ENCODE assay signal across 27 cellular contexts in genomic region chr1:53070621-53071020, GRCh38. TPM values are rescaled to one million over a fixed set of nuclear protein-coding genes. Genes with fewer than 3 reads are reported as not detected.
DNase-seq lines count a peak whose midpoint lies in the region; ATAC-seq, FAIRE-seq and TF ChIP-seq lines count a peak whose summit lies in the region.
"Had no signal": no experiment of that assay in that cellular context is flagged by ENCODE, and none has a peak within 500 bp of the region (broad histone marks: within the 10 kb centered on the region; RNA-seq: fewer than 3 reads in every experiment).

No MANE protein-coding gene starts in this region.

- H3K36me3 Mint-ChIP-seq in activated naive CD4-positive, alpha-beta T cell treated with anti-CD3 and anti-CD28 coated beads for 36 hours (ENCODE audit: low read depth) = no peaks in the 10 kb centered on the region
- H3K36me3 Mint-ChIP-seq: memory B cell had no signal

- H2AFZ ChIP-seq in HepG2 (ENCODE audit: low read length) = no peak overlapping the region

- H3K27me3 ChIP-seq in HepG2 (ENCODE audit: control insufficient read depth in 1 of 2, insufficient read depth in 2 of 2, low read length in 2 of 2) (peaks cover 2 to 52% of the 10 kb centered on the region in 2 experiments; a peak in 4 of 5 replicates), spleen (replicated peaks in 1 of 7) (peaks cover 0 to 19% (median 0%) of the 10 kb centered on the region in 7 donors)
- H3K27me3 ChIP-seq: right lobe of liver, uterus had no signal

- no peaks in the 10 kb centered on the region for H3K79me2 ChIP-seq in HepG2 (ENCODE audit: insufficient read depth, low read length)

- peaks cover 1% of the 10 kb centered on the region for H3K27me3 Mint-ChIP-seq in activated naive CD4-positive, alpha-beta T cell treated with anti-CD3 and anti-CD28 coated beads for 36 hours (ENCODE audit: low read depth)

- ATAC-seq in HepG2 (peak; percentile 8; the same call in 1 of the 3 replicates), HG02588 (IDR thresholded peaks at IDR 0.05; ENCODE audit: unreplicated experiment) (no peak)
- ATAC-seq: esophagus mucosa, right lobe of liver had no signal

- H3K27ac Mint-ChIP-seq in activated naive CD4-positive, alpha-beta T cell treated with anti-CD3 and anti-CD28 coated beads for 36 hours = no peak overlapping the region
- H3K27ac Mint-ChIP-seq: memory B cell had no signal

- no peak overlapping the region for H3K4me2 ChIP-seq in HepG2 (ENCODE audit: low read depth, low read length)

- in situ Hi-C loops in HepG2 (cut with HindIII; ENCODE audit: extremely low pct_ligation_motif_present, low pct_unique_long_range_greater_than_20kb) = no loop called here

- no peaks in the 10 kb centered on the region for H4K20me1 ChIP-seq in HepG2 (ENCODE audit: insufficient read depth, low read length)

- CTCF ChIA-PET in activated naive CD4-positive, alpha-beta T cell treated with anti-CD3 and anti-CD28 coated beads for 36 hours (lab: Charles Lee) = no interaction called here
- CTCF ChIA-PET in HepG2 (lab: Yijun Ruan, JAX; ENCODE audit: low intra/inter-chr PET ratio, low total read pairs) = no interaction called here

- FAIRE-seq in HepG2 (lab: Jason Lieb, UNC) = no peak
- FAIRE-seq: astrocyte, H54, RCC 7860 had no signal

- TF ChIP-seq CTCF in HepG2 (CRISPR knock-in tag; IDR thresholded peaks at IDR 0.05) (no peak), spleen (IDR thresholded peaks at IDR 0.05 in 8 of 11, conservative IDR thresholded peaks at IDR 0.05 in 3 of 11) (no peak)

- H3K4me1 ChIP-seq in HepG2 (ENCODE audit: insufficient read depth, low read length) (peaks cover 20% of the 10 kb centered on the region), spleen (no peaks in the 10 kb centered on the region)

- H3K27ac ChIP-seq in HepG2 (ENCODE audit: extremely low read length, insufficient read depth, low read length) (no peak overlapping the region), spleen (no peak overlapping the region)
- H3K27ac ChIP-seq: right lobe of liver, uterus had no signal

- DNase-seq in activated naive CD4-positive, alpha-beta T cell treated with anti-CD3 and anti-CD28 coated beads for 36 hours = peak; percentile 3
- DNase-seq in activated naive CD4-positive, alpha-beta T cell treated with Interleukin-2 at 50 U/mL for 16 hours = no peak
- DNase-seq in activated CD8-positive, alpha-beta memory T cell treated with anti-CD3 and anti-CD28 coated beads, Interleukin-2, amount 50 U/mL, for 48 hours = peak; percentile 42
- DNase-seq in HepG2 (ENCODE audit: low spot score) (no peak), spleen (peak; percentile 67), erythroblast (lab: John Stamatoyannopoulos, UW) (no peak), GM19240 (ENCODE audit: insufficient read length, low spot score) (no peak)
- DNase-seq: activated naive CD4-positive, alpha-beta T cell treated with anti-CD3 and anti-CD28 coated beads, Interleukin-2, amount 50 U/mL, for 16 hours; COR-L47; foreskin melanocyte; hypothalamus; NCI-H1417; NCI-H2107; NCI-H510A treated with DMSO at 0.1 percent for 48 hours; occipital lobe had no signal

- H3K36me3 ChIP-seq in HepG2 (replicated peaks in 1 of 2; ENCODE audit: control insufficient read depth in 1 of 2, insufficient read depth in 2 of 2, low read length in 2 of 2) (no peaks in the 10 kb centered on the region), spleen (no peaks in the 10 kb centered on the region)
- H3K36me3 ChIP-seq: right lobe of liver, uterus had no signal

- WGBS in HepG2 (ENCODE audit: low lambda C conversion rate) = 0% methylated on average over 1 of the region's 12 CpGs
- WGBS in spleen, 5 donors = 95 to 98% (median 96%) methylated on average over 11 to 12 of the region's 12 CpGs

- no peak for TF ChIP-seq EP300 in HepG2 (IDR thresholded peaks at IDR 0.05; ENCODE audit: low read depth in 2 of 2, low read length in 2 of 2)
- no peak for TF ChIP-seq EP300 in HepG2 (CRISPR knock-in tag; IDR thresholded peaks at IDR 0.05; ENCODE audit: borderline replicate concordance)

- intact Hi-C loops in activated naive CD4-positive, alpha-beta T cell treated with anti-CD3 and anti-CD28 coated beads for 36 hours (cut with micrococcal nuclease) = no loop called here
- intact Hi-C loops in HepG2 (cut with micrococcal nuclease; ENCODE audit: unreplicated experiment) (no loop called here), spleen (cut with DNase I; ENCODE audit: low total_unique reads) (no loop called here)

- no peak for TF ChIP-seq POLR2A in HepG2 (IDR thresholded peaks at IDR 0.05; ENCODE audit: insufficient read depth in 1 of 2, low read depth in 2 of 2, low read length in 2 of 2)
- TF ChIP-seq POLR2A in spleen (IDR thresholded peaks at IDR 0.05) = no peak
- no peak for TF ChIP-seq POLR2A in erythroblast (IDR thresholded peaks at IDR 0.05; ENCODE audit: low read length)

- H3K4me1 Mint-ChIP-seq in activated naive CD4-positive, alpha-beta T cell treated with anti-CD3 and anti-CD28 coated beads for 36 hours (ENCODE audit: low read depth) = no peaks in the 10 kb centered on the region
- H3K4me1 Mint-ChIP-seq: memory B cell had no signal

- BruUV-seq in HepG2 (replicated peaks; lab: Mats Ljungman, UMichigan) = no TSS peak

- no peak overlapping the region for H3K9ac ChIP-seq in HepG2 (ENCODE audit: insufficient read depth, low read depth, low read length)

- H3K4me3 ChIP-seq in HepG2 (replicated peaks in 1 of 3; ENCODE audit: insufficient read depth in 1 of 3, low read depth in 2 of 3, low read length in 3 of 3) (no peak overlapping the region), spleen (no peak overlapping the region)
- H3K4me3 ChIP-seq: right lobe of liver, uterus had no signal

- no peaks in the 10 kb centered on the region for H3K9me3 ChIP-seq in HepG2 (ENCODE audit: low read length)
- no peaks in the 10 kb centered on the region for H3K9me3 ChIP-seq in spleen
- H3K9me3 ChIP-seq: right lobe of liver, uterus had no signal

- H3K4me3 Mint-ChIP-seq in activated naive CD4-positive, alpha-beta T cell treated with anti-CD3 and anti-CD28 coated beads for 36 hours = no peak overlapping the region
- H3K4me3 Mint-ChIP-seq: memory B cell had no signal

- no peak for TF ChIP-seq RAD21 in HepG2 (CRISPR knock-in tag; IDR thresholded peaks at IDR 0.05)

- H3K9me3 Mint-ChIP-seq in activated naive CD4-positive, alpha-beta T cell treated with anti-CD3 and anti-CD28 coated beads for 36 hours = no peaks in the 10 kb centered on the region
- H3K9me3 Mint-ChIP-seq: memory B cell had no signal

- POLR2A ChIA-PET in HepG2 (lab: Yijun Ruan, JAX) = no interaction called here

TF ChIP-seq in HepG2, 621 proteins besides CTCF, POLR2A, EP300 and RAD21 (continues in another document):
- TF ChIP-seq TMF1 (CRISPR knock-in tag; IDR thresholded peaks at IDR 0.05; ENCODE audit: low read depth) = no peak
- TF ChIP-seq, protein P1, sequence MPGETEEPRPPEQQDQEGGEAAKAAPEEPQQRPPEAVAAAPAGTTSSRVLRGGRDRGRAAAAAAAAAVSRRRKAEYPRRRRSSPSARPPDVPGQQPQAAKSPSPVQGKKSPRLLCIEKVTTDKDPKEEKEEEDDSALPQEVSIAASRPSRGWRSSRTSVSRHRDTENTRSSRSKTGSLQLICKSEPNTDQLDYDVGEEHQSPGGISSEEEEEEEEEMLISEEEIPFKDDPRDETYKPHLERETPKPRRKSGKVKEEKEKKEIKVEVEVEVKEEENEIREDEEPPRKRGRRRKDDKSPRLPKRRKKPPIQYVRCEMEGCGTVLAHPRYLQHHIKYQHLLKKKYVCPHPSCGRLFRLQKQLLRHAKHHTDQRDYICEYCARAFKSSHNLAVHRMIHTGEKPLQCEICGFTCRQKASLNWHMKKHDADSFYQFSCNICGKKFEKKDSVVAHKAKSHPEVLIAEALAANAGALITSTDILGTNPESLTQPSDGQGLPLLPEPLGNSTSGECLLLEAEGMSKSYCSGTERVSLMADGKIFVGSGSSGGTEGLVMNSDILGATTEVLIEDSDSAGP (CRISPR knock-in tag; IDR thresholded peaks at IDR 0.05; ENCODE audit: borderline replicate concordance) = no peak
- no peak for TF ChIP-seq ZNF431 (CRISPR knock-in tag; IDR thresholded peaks at IDR 0.05; ENCODE audit: borderline replicate concordance, low read depth)
- no peak for TF ChIP-seq ATRX (CRISPR knock-in tag; IDR thresholded peaks at IDR 0.05; ENCODE audit: borderline replicate concordance)
- no peak for TF ChIP-seq NCOR1 (IDR thresholded peaks at IDR 0.05; ENCODE audit: borderline replicate concordance, low read length)
- no peak for TF ChIP-seq ETV5 (CRISPR knock-in tag; IDR thresholded peaks at IDR 0.05; ENCODE audit: borderline replicate concordance)
- TF ChIP-seq PPARG (CRISPR knock-in tag; conservative IDR thresholded peaks at IDR 0.05) = no peak

RNA-seq across cellular contexts. Expression of gene PODN, which starts 8.6 kb away (rescaled TPM):
- total RNA-seq in activated naive CD4-positive, alpha-beta T cell treated with anti-CD3 and anti-CD28 coated beads for 36 hours = not detected
- not detected in 2 replicates for total RNA-seq in HepG2 (2016; rRNA removed; fragmentation: Illumina TruSeq; extraction: Trizol)
- not detected in 2 replicates for total RNA-seq in HepG2 (2016; cell fraction: cytosol; rRNA removed; fragmentation: Illumina TruSeq; extraction: Trizol; ENCODE audit: low read depth)
- total RNA-seq in HepG2 (2016; cell fraction: insoluble cytoplasmic fraction; rRNA removed; fragmentation: Illumina TruSeq; extraction: Trizol) = not detected in 2 replicates
- not detected in 2 replicates for total RNA-seq in HepG2 (2016; cell fraction: membrane; rRNA removed; fragmentation: Illumina TruSeq; extraction: Trizol)
- total RNA-seq in HepG2 (2016; cell fraction: nucleus; rRNA removed; fragmentation: Illumina TruSeq; extraction: Trizol) = not detected in 2 replicates
- polyA plus RNA-seq in HepG2 (2011; rRNA removed) = 0.10 and 0.13 TPM in 2 replicates
- 0.03 TPM in 1 of 2 replicates, not detected in the other for polyA plus RNA-seq in HepG2 (2011; cell fraction: cytosol; rRNA removed)
- polyA plus RNA-seq in HepG2 (2011; cell fraction: nucleus; rRNA removed) = 0.29 and 0.56 TPM in 2 replicates
- polyA plus RNA-seq in HepG2 (2012) = 0.38 and 0.40 TPM in 2 replicates
- polyA plus RNA-seq in HepG2 (2016; cell fraction: cytosol; fragmentation: Illumina TruSeq; extraction: Trizol; ENCODE audit: low read depth) = not detected in 2 replicates
- polyA plus RNA-seq in HepG2 (2016; cell fraction: insoluble cytoplasmic fraction; fragmentation: Illumina TruSeq; extraction: Trizol; ENCODE audit: low read depth) = not detected in 2 replicates
- not detected in 2 replicates for polyA plus RNA-seq in HepG2 (2016; cell fraction: membrane; fragmentation: Illumina TruSeq; extraction: Trizol; ENCODE audit: low read depth)
- polyA plus RNA-seq in HepG2 (2016; cell fraction: nucleus; fragmentation: Illumina TruSeq; extraction: Trizol; ENCODE audit: insufficient read depth, low read depth) = not detected in 2 replicates
- polyA minus RNA-seq in HepG2 (2011; rRNA and poly(A)+ RNA removed; ENCODE audit: low replicate concordance) = 0.10 TPM in 1 of 2 replicates, not detected in the other
- polyA minus RNA-seq in HepG2 (2011; cell fraction: cytosol; rRNA and poly(A)+ RNA removed) = not detected in 2 replicates
- polyA minus RNA-seq in HepG2 (2011; cell fraction: nucleus; rRNA and poly(A)+ RNA removed) = 0.25 TPM in 1 of 2 replicates, not detected in the other
- 1 to 10 TPM in 6 of 7 donors, under 1 TPM in 1; 0.64 to 3.8 (median 1.4) TPM for total RNA-seq in spleen
- polyA plus RNA-seq in spleen = 1 to 10 TPM in 2 of 3 donors, under 1 TPM in 1; 0.67 to 3.8 (median 2.6) TPM
- total RNA-seq: A673, Daoy, M059J, SK-MEL-5 had no signal

Comparison
In these comparisons a context has a peak if more than half of its experiments do, and no peak if none do; other contexts are left out.
1. DNase-seq: peak in activated naive CD4-positive, alpha-beta T cell treated with anti-CD3 and anti-CD28 coated beads for 36 hours (single experiment), activated CD8-positive, alpha-beta memory T cell treated with anti-CD3 and anti-CD28 coated beads, Interleukin-2, amount 50 U/mL, for 48 hours (single experiment) and spleen (single experiment); none in activated naive CD4-positive, alpha-beta T cell treated with Interleukin-2 at 50 U/mL for 16 hours (single experiment), HepG2 (single experiment), erythroblast (0 of 2) and GM19240 (single experiment).